ENCODE assay signal across 16 cellular contexts in genomic region chr9:131605770-131606590, GRCh38.
A peak's percentile ranks its signal among the peaks of the same experiment; 100 is the strongest.
DNase-seq lines count a peak whose midpoint lies in the region; ATAC-seq and TF ChIP-seq lines count a peak whose summit lies in the region.
"Had no signal": no experiment of that assay in that cellular context is flagged by ENCODE, and none has a peak within 500 bp of the region (broad histone marks: within the 10 kb centered on the region; RNA-seq: fewer than 3 reads in every experiment).

No MANE protein-coding gene starts in this region.

- intact Hi-C loops in CD4-positive, alpha-beta memory T cell (cut with micrococcal nuclease), result no loop called here

- POLR2A ChIA-PET in CD4-positive, alpha-beta memory T cell (lab: Charles Lee; ENCODE audit: partially characterized antibody), result interaction anchor here (1.1 kb wide), 1 partner anchor 139 kb away, joined by 3 read pairs; no protein-coding TSS in a partner anchor

- no peak overlapping the region for H3K27ac ChIP-seq in CD4-positive, alpha-beta memory T cell (ENCODE audit: low read depth, low read length)
- H3K27ac ChIP-seq in brain microvascular endothelial cell, result no peak overlapping the region
- H3K27ac ChIP-seq: BLaER1, ovary, Peyer's patch, suprapubic skin had no signal

- CTCF ChIA-PET in CD4-positive, alpha-beta memory T cell (lab: Charles Lee; ENCODE audit: partially characterized antibody), result interaction anchor here (0.7 to 1.1 kb wide), 2 partner anchors 134 to 647 kb away, joined by 3 read pairs; partner anchors contain the start of gene RAPGEF1

- no peak overlapping the region for H3K4me3 ChIP-seq in CD4-positive, alpha-beta memory T cell (ENCODE audit: low read length in 2 of 2)
- no peak overlapping the region for H3K4me3 ChIP-seq in brain microvascular endothelial cell (ENCODE audit: low read depth, low read length)
- H3K4me3 ChIP-seq: BLaER1, ovary, Peyer's patch, suprapubic skin had no signal

- peaks cover 0 to 2% (median 0%) of the 10 kb centered on the region in 8 donors for H3K9me3 Mint-ChIP-seq in CD4-positive, alpha-beta memory T cell
- H3K9me3 Mint-ChIP-seq in HFFc6, result no peaks in the 10 kb centered on the region

- TF ChIP-seq CTCF in HFFc6 (IDR thresholded peaks at IDR 0.05) (no peak), brain microvascular endothelial cell (IDR thresholded peaks at IDR 0.05; ENCODE audit: low read depth, low read length, missing control alignments) (no peak)

- no peaks in the 10 kb centered on the region for H3K27me3 ChIP-seq in CD4-positive, alpha-beta memory T cell (ENCODE audit: insufficient read depth, low read length)
- no peaks in the 10 kb centered on the region for H3K27me3 ChIP-seq in brain microvascular endothelial cell (replicated peaks)
- H3K27me3 ChIP-seq: BLaER1, ovary, Peyer's patch, suprapubic skin had no signal

- no peak for ATAC-seq in GM19395 (IDR thresholded peaks at IDR 0.05; ENCODE audit: unreplicated experiment)

- H3K27me3 Mint-ChIP-seq in CD4-positive, alpha-beta memory T cell, result no peaks in the 10 kb centered on the region
- peaks cover 1% of the 10 kb centered on the region; the same call in 1 of the 2 replicates for H3K27me3 Mint-ChIP-seq in HFFc6 (ENCODE audit: insufficient read depth)

- peak overlapping the region in 5 of 7 donors; percentile 31 to 70 (median 57) for H3K27ac Mint-ChIP-seq in CD4-positive, alpha-beta memory T cell
- H3K27ac Mint-ChIP-seq in HFFc6, result 0 out of 2 replicates have a peak overlapping the region, but pooled peaks have one; percentile 1

- H3K4me3 Mint-ChIP-seq in CD4-positive, alpha-beta memory T cell, result no peak overlapping the region
- no peak overlapping the region for H3K4me3 Mint-ChIP-seq in HFFc6

- no peak for DNase-seq in CD4-positive, alpha-beta memory T cell
- DNase-seq in HFFc6 (no peak), brain microvascular endothelial cell (peak; percentile 63), mucosa of gallbladder (ENCODE audit: low spot score) (peak; percentile 89), GM19240 (ENCODE audit: insufficient read length, low spot score) (no peak), COR-L47 (lab: John Stamatoyannopoulos, UW) (no peak)
- no peak for DNase-seq in effector CD8-positive, alpha-beta T cell (lab: John Stamatoyannopoulos, UW)
- DNase-seq: activated T-cell treated with anti-CD3 and anti-CD28 coated beads, Interleukin-2, amount 50 U/mL, for 48 hours; mammary epithelial cell; NCI-H1048; NCI-H774; ovary; Peyer's patch had no signal

- peaks cover 75% of the 10 kb centered on the region for H3K36me3 ChIP-seq in CD4-positive, alpha-beta memory T cell (ENCODE audit: insufficient read depth, low read length)
- no peaks in the 10 kb centered on the region for H3K36me3 ChIP-seq in brain microvascular endothelial cell (replicated peaks)
- H3K36me3 ChIP-seq: ovary had no signal

- peaks cover 5 to 13% (median 7%) of the 10 kb centered on the region in 4 donors for H3K4me1 Mint-ChIP-seq in CD4-positive, alpha-beta memory T cell
- peaks cover 52% of the 10 kb centered on the region for H3K4me1 Mint-ChIP-seq in HFFc6 (ENCODE audit: low read depth)

- no peaks in the 10 kb centered on the region for H3K4me1 ChIP-seq in CD4-positive, alpha-beta memory T cell (ENCODE audit: insufficient read depth, low read length)

- no peaks in the 10 kb centered on the region for H3K9me3 ChIP-seq in CD4-positive, alpha-beta memory T cell (ENCODE audit: control insufficient read depth in 1 of 2, low read length in 2 of 2)
- H3K9me3 ChIP-seq: BLaER1, ovary, Peyer's patch, suprapubic skin had no signal

- in situ Hi-C loops in brain microvascular endothelial cell (cut with HindIII; ENCODE audit: low pct_ligation_motif_present, low sequenced_read_pairs), result no loop called here

- peaks cover 61 to 77% of the 10 kb centered on the region in 2 donors for H3K36me3 Mint-ChIP-seq in CD4-positive, alpha-beta memory T cell
- peaks cover 15% of the 10 kb centered on the region; the same call in 1 of the 2 replicates for H3K36me3 Mint-ChIP-seq in HFFc6 (ENCODE audit: low read depth)

Comparison
In these comparisons a context has a peak if more than half of its experiments do, and no peak if none do; other contexts are left out.
1. DNase-seq: peak in brain microvascular endothelial cell (single experiment) and mucosa of gallbladder (single experiment); none in CD4-positive, alpha-beta memory T cell (0 of 5), HFFc6 (single experiment), GM19240 (single experiment), COR-L47 (single experiment) and effector CD8-positive, alpha-beta T cell (single experiment).